Comparison of ENCODE assay signal across 7 cellular contexts in genomic region chr10:91939653-91940052, GRCh38.
"Had no signal": no experiment of that assay in that cellular context is flagged by ENCODE, and none has a peak within 500 bp of the region (broad histone marks: within the 10 kb centered on the region; RNA-seq: fewer than 3 reads in every experiment).

No MANE protein-coding gene starts in this region.

- H3K4me3 ChIP-seq: GM12878 had no signal

- DNase-seq: GDM1, GF-D8 had no signal

- ATAC-seq: GM12878 had no signal

- FAIRE-seq: GM12878, GM12891, GM12892, GM18507, GM19239 had no signal
